8 cellular contexts compared by ENCODE assay signal in the genomic region with DNA sequence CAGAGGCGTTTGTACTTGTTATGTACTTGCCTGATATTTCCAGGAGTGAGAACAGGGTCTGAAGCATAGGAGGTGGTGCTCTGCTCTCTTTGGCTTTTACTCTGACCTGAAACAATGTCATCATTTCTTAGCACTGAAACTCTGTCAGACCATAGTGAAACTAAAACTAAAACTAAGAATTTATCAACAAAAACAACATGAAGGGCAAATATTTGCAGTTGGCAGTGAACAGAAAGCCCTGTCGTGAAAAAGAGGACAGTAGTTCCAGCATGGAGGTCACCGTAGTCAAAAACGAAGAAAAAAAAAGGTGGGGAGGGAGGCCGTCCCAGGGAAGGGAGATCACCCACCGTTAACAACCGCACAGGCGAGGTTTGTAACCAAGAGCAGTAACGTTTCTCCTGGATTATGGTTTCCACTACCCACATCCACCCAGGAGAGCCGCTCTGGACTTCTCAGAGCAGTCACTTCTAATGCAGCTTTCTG.
DNase-seq lines count a peak whose midpoint lies in the region; ATAC-seq and TF ChIP-seq lines count a peak whose summit lies in the region.

No MANE protein-coding gene starts in this region.

- no peaks in the 10 kb centered on the region for H3K27me3 Mint-ChIP-seq in activated T-cell treated with anti-CD3 and anti-CD28 coated beads, Interleukin-2, amount 50 U/mL, for 72 hours (ENCODE audit: low read depth)
- no peaks in the 10 kb centered on the region for H3K27me3 Mint-ChIP-seq in mesothelial cell of epicardium (ENCODE audit: low read depth)

- peak overlapping the region; percentile 79 for H3K27ac Mint-ChIP-seq in activated T-cell treated with anti-CD3 and anti-CD28 coated beads, Interleukin-2, amount 50 U/mL, for 72 hours
- peak overlapping the region; percentile 52 for H3K27ac Mint-ChIP-seq in mesothelial cell of epicardium

- TF ChIP-seq CTCF in astrocyte of the spinal cord (IDR thresholded peaks at IDR 0.05; ENCODE audit: low read depth, low read length) (no peak), mesothelial cell of epicardium (IDR thresholded peaks at IDR 0.05; ENCODE audit: unreplicated experiment) (no peak)

- H3K9me3 Mint-ChIP-seq in activated T-cell treated with anti-CD3 and anti-CD28 coated beads, Interleukin-2, amount 50 U/mL, for 72 hours = peaks cover 0 to 3% of the 10 kb centered on the region in 2 donors
- H3K9me3 Mint-ChIP-seq in mesothelial cell of epicardium = no peaks in the 10 kb centered on the region

- DNase-seq in activated T-cell treated with anti-CD3 and anti-CD28 coated beads, Interleukin-2, amount 50 U/mL, for 72 hours = no peak
- DNase-seq in activated T-cell treated with anti-CD3 and anti-CD28 coated beads, Interleukin-2, amount 50 U/mL, for 1 hour = no peak
- DNase-seq in astrocyte of the spinal cord (ENCODE audit: low read depth, low spot score) = peak; percentile 22
- no peak for DNase-seq in mesothelial cell of epicardium (ENCODE audit: low spot score in 2 of 2, unreplicated experiment in 2 of 2)
- DNase-seq in putamen (ENCODE audit: low spot score) = no peak
- DNase-seq in NCI-H446 (lab: John Stamatoyannopoulos, UW) = no peak
- no peak for DNase-seq in cortex of kidney (lab: John Stamatoyannopoulos, UW)

- peak; percentile 74 to 91 for ATAC-seq in activated T-cell treated with anti-CD3 and anti-CD28 coated beads, Interleukin-2, amount 50 U/mL, for 72 hours (replicated peaks in 1 of 2)
- peak; percentile 75 for ATAC-seq in HG03139 (IDR thresholded peaks at IDR 0.05; ENCODE audit: unreplicated experiment)

- no peaks in the 10 kb centered on the region for H3K4me1 Mint-ChIP-seq in activated T-cell treated with anti-CD3 and anti-CD28 coated beads, Interleukin-2, amount 50 U/mL, for 72 hours (ENCODE audit: low read depth)
- peaks cover 51% of the 10 kb centered on the region for H3K4me1 Mint-ChIP-seq in mesothelial cell of epicardium

- in situ Hi-C loops in astrocyte of the spinal cord (cut with HindIII; ENCODE audit: low sequenced_read_pairs) = no loop called here

- H3K4me3 Mint-ChIP-seq in activated T-cell treated with anti-CD3 and anti-CD28 coated beads, Interleukin-2, amount 50 U/mL, for 72 hours = peak overlapping the region; percentile 62 to 77
- no peak overlapping the region for H3K4me3 Mint-ChIP-seq in mesothelial cell of epicardium

- H3K4me3 ChIP-seq in astrocyte of the spinal cord (ENCODE audit: low read depth, low read length) = peak overlapping the region; percentile 22

- H3K36me3 Mint-ChIP-seq in activated T-cell treated with anti-CD3 and anti-CD28 coated beads, Interleukin-2, amount 50 U/mL, for 72 hours (ENCODE audit: insufficient read depth in 2 of 2) = no peaks in the 10 kb centered on the region
- no peaks in the 10 kb centered on the region for H3K36me3 Mint-ChIP-seq in mesothelial cell of epicardium
